In the genomic region with DNA sequence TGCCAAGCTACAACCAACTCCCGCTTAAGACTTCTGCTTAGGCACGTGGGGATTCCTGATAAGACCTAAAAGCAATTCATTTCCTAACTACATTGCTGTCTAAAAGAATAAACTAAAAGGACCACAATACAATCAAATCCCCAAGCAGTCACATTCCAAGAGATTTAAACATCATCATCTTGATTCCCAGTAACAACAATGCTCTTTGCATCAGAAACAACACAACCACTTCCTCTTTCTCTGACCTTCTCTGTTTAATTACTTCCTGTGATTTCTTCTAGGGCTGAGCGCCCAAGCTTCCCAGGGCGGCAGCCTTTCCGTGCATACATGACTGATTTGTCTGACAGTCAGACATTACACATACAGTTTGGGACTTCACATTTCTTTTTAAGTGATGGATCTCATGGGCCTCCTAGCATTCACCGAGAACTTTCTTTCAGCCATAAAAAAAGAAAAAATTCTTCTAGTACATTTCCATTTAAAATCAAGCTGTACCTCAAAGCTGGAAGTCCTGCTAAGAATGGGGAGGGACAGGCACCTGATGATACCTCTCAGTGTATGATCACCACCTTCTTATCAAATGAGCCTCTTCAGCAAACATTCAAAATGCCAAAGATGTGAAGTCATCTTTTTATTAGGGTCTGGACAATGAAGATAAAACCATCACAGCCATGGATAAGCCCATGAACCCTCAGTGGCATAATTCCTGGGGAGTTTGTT, we compare ENCODE assay signal across 8 cellular contexts. TPM values are rescaled to one million over a fixed set of nuclear protein-coding genes. Genes with fewer than 3 reads are reported as not detected.
A peak's percentile ranks its signal among the peaks of the same experiment; 100 is the strongest.
DNase-seq lines count a peak whose midpoint lies in the region; ATAC-seq and TF ChIP-seq lines count a peak whose summit lies in the region.

No MANE protein-coding gene starts in this region.

- H4K12ac ChIP-seq in trophoblast cell (ENCODE audit: low read depth, low read length): no peak overlapping the region

- peak; percentile 57 for DNase-seq in GM10248 (ENCODE audit: extremely low spot score)
- DNase-seq in HCT116 (ENCODE audit: low read depth, low spot score): no peak
- DNase-seq in NCI-H69 (lab: John Stamatoyannopoulos, UW): peak; percentile 1
- peak; percentile 90 for DNase-seq in dermis blood vessel endothelial cell
- DNase-seq in omental fat pad (ENCODE audit: low spot score): no peak
- no peak for DNase-seq in dorsolateral prefrontal cortex
- no peak for DNase-seq in NCI-H774 (lab: John Stamatoyannopoulos, UW)
- DNase-seq in trophoblast cell: no peak

- H3K18ac ChIP-seq in trophoblast cell (ENCODE audit: low read length): no peak overlapping the region

- intact Hi-C loops in HCT116 (cut with micrococcal nuclease) (no loop called here), dorsolateral prefrontal cortex (cut with DNase I) (no loop called here)

- H2AFZ ChIP-seq in HCT116 (ENCODE audit: low read depth, low read length, poor library complexity, severe bottlenecking) (no peak overlapping the region), trophoblast cell (ENCODE audit: insufficient read depth, low read length, poor library complexity) (no peak overlapping the region)

- H2BK5ac ChIP-seq in trophoblast cell (ENCODE audit: low read depth, low read length, poor library complexity): no peak overlapping the region

- CTCF ChIA-PET in GM10248 (lab: Yijun Ruan, JAX) (interaction anchor here (1.0 to 1.4 kb wide), 3 partner anchors 10 to 155 kb away, joined by 3 to 4 read pairs (median 3); no protein-coding TSS in a partner anchor), HCT116 (lab: Charles Lee) (no interaction called here)

- H3K9me2 ChIP-seq in HCT116 (ENCODE audit: insufficient read depth): no peaks in the 10 kb centered on the region

- peaks cover 8% of the 10 kb centered on the region; the same call in 1 of the 2 replicates for H4K20me1 ChIP-seq in HCT116 (ENCODE audit: insufficient read depth)

- WGBS in trophoblast cell (ENCODE audit: extremely low coverage, insufficient coverage, insufficient read length): no CpG with 5 or more reads among the region's 6 CpGs

- no peak overlapping the region for H3K14ac ChIP-seq in trophoblast cell (ENCODE audit: low read length)

- H3K27me3 ChIP-seq in HCT116 (ENCODE audit: insufficient read depth, low read length): no peaks in the 10 kb centered on the region
- H3K27me3 ChIP-seq in dorsolateral prefrontal cortex: no peaks in the 10 kb centered on the region
- H3K27me3 ChIP-seq in trophoblast cell (ENCODE audit: insufficient read depth, low read length): no peaks in the 10 kb centered on the region

- no peak for TF ChIP-seq RAD21 in HCT116 (IDR thresholded peaks at IDR 0.05; ENCODE audit: low read depth)

- peaks cover 48 to 49% of the 10 kb centered on the region in 2 experiments for H3K4me1 ChIP-seq in HCT116 (ENCODE audit: control insufficient read depth in 1 of 2, insufficient read depth in 2 of 2, low read length in 2 of 2)
- H3K4me1 ChIP-seq in trophoblast cell (ENCODE audit: control insufficient read depth in 1 of 2, insufficient read depth in 2 of 2, low read length in 2 of 2): no peaks in the 10 kb centered on the region

- TF ChIP-seq CTCF in GM10248 (IDR thresholded peaks at IDR 0.05; ENCODE audit: control extremely low read depth, extremely low read depth, low read depth, missing control alignments) (no peak), HCT116 (IDR thresholded peaks at IDR 0.05 in 2 of 3, conservative IDR thresholded peaks at IDR 0.05 in 1 of 3; ENCODE audit: borderline replicate concordance in 1 of 3, insufficient read depth in 1 of 3, low read depth in 2 of 3, low read length in 2 of 3) (no peak), omental fat pad (IDR thresholded peaks at IDR 0.05) (no peak), dorsolateral prefrontal cortex (IDR thresholded peaks at IDR 0.05 in 54 of 56, conservative IDR thresholded peaks at IDR 0.05 in 2 of 56; ENCODE audit: low read depth in 1 of 56, partially characterized antibody in 56 of 56) (no peak)

- ATAC-seq in HCT116 (peak; percentile 71), omental fat pad (ENCODE audit: low FRiP score) (peak; percentile 51)

- H3K9me3 ChIP-seq in HCT116 (ENCODE audit: control insufficient read depth in 1 of 2, insufficient read depth in 1 of 2, low read depth in 1 of 2, low read length in 2 of 2) (no peaks in the 10 kb centered on the region), trophoblast cell (ENCODE audit: insufficient read depth, low read depth, low read length) (no peaks in the 10 kb centered on the region)

- no peak overlapping the region for H4K91ac ChIP-seq in trophoblast cell (ENCODE audit: low read depth, low read length)

- H2BK120ac ChIP-seq in trophoblast cell (ENCODE audit: insufficient read depth, low read length, poor library complexity): no peak overlapping the region

- peaks cover 100% of the 10 kb centered on the region for H3K79me2 ChIP-seq in HCT116 (ENCODE audit: insufficient read depth, low read length)
- no peaks in the 10 kb centered on the region for H3K79me2 ChIP-seq in trophoblast cell (ENCODE audit: control insufficient read depth, insufficient read depth, low read length, poor library complexity)

- no peaks in the 10 kb centered on the region for H3K79me1 ChIP-seq in trophoblast cell (ENCODE audit: low read length)

- H2BK12ac ChIP-seq in trophoblast cell (ENCODE audit: low read length): no peak overlapping the region

- H3K23ac ChIP-seq in trophoblast cell (ENCODE audit: low read length): no peak overlapping the region

- no TSS peak for BruUV-seq in HCT116 (replicated peaks; lab: Mats Ljungman, UMichigan)

- H3K4me2 ChIP-seq in HCT116 (ENCODE audit: low read length) (peak overlapping the region; percentile 39), trophoblast cell (ENCODE audit: low read length) (no peak overlapping the region)

- H3K9ac ChIP-seq in HCT116 (ENCODE audit: low read length) (no peak overlapping the region), trophoblast cell (ENCODE audit: low read length) (no peak overlapping the region)

- no peak overlapping the region for H4K8ac ChIP-seq in trophoblast cell (ENCODE audit: low read depth, low read length)

- no peaks in the 10 kb centered on the region for H3K36me3 ChIP-seq in HCT116 (ENCODE audit: control insufficient read depth in 1 of 2, insufficient read depth in 2 of 2, low read length in 2 of 2)
- no peaks in the 10 kb centered on the region for H3K36me3 ChIP-seq in trophoblast cell (ENCODE audit: control insufficient read depth in 1 of 2, insufficient read depth in 2 of 2, low read length in 2 of 2)

- H3K4ac ChIP-seq in trophoblast cell (ENCODE audit: low read depth, low read length): no peak overlapping the region

- H2AK5ac ChIP-seq in trophoblast cell (ENCODE audit: low read length): no peak overlapping the region

- POLR2A ChIA-PET in GM10248 (lab: Yijun Ruan, JAX): no interaction called here
- POLR2A ChIA-PET in HCT116 (lab: Charles Lee): no interaction called here

- no peak for TF ChIP-seq POLR2A in HCT116 (IDR thresholded peaks at IDR 0.05; ENCODE audit: borderline replicate concordance, extremely low read depth, insufficient read depth, insufficient read length)

- RAD21 ChIA-PET in HCT116 (lab: Charles Lee; ENCODE audit: low non-redundant PET in 1 of 2, low total read pairs in 2 of 2, uncharacterized antibody in 2 of 2, unreplicated experiment in 2 of 2): no interaction called here

- H3K4me3 ChIP-seq in HCT116 (replicated peaks in 1 of 2; ENCODE audit: low read depth in 1 of 2, low read length in 2 of 2) (no peak overlapping the region), dorsolateral prefrontal cortex (no peak overlapping the region), trophoblast cell (ENCODE audit: low read depth, low read length) (no peak overlapping the region)

- H3K27ac ChIP-seq in HCT116 (ENCODE audit: low read depth, low read length) (peak overlapping the region; percentile 27; the same call in 1 of the 2 replicates), dorsolateral prefrontal cortex (peak overlapping the region in 3 of 59 donors; percentile 11 to 38 (median 18)), trophoblast cell (ENCODE audit: low read depth, low read length) (no peak overlapping the region)

TF ChIP-seq in HCT116, 20 proteins besides CTCF, POLR2A, EP300 and RAD21:
- TF ChIP-seq ELF1 (IDR thresholded peaks at IDR 0.05; ENCODE audit: borderline replicate concordance, low read depth) (no peak), ZNF274 (IDR thresholded peaks at IDR 0.05; ENCODE audit: low read depth, low read length) (no peak), EZH2phosphoT487 (IDR thresholded peaks at IDR 0.05; ENCODE audit: borderline replicate concordance) (no peak)
- TF ChIP-seq, protein P1, sequence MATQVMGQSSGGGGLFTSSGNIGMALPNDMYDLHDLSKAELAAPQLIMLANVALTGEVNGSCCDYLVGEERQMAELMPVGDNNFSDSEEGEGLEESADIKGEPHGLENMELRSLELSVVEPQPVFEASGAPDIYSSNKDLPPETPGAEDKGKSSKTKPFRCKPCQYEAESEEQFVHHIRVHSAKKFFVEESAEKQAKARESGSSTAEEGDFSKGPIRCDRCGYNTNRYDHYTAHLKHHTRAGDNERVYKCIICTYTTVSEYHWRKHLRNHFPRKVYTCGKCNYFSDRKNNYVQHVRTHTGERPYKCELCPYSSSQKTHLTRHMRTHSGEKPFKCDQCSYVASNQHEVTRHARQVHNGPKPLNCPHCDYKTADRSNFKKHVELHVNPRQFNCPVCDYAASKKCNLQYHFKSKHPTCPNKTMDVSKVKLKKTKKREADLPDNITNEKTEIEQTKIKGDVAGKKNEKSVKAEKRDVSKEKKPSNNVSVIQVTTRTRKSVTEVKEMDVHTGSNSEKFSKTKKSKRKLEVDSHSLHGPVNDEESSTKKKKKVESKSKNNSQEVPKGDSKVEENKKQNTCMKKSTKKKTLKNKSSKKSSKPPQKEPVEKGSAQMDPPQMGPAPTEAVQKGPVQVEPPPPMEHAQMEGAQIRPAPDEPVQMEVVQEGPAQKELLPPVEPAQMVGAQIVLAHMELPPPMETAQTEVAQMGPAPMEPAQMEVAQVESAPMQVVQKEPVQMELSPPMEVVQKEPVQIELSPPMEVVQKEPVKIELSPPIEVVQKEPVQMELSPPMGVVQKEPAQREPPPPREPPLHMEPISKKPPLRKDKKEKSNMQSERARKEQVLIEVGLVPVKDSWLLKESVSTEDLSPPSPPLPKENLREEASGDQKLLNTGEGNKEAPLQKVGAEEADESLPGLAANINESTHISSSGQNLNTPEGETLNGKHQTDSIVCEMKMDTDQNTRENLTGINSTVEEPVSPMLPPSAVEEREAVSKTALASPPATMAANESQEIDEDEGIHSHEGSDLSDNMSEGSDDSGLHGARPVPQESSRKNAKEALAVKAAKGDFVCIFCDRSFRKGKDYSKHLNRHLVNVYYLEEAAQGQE (IDR thresholded peaks at IDR 0.05; ENCODE audit: low read depth): no peak

RNA-seq across cellular contexts. Expression of a gene that starts 11.5 kb away (rescaled TPM):
- 62.6 TPM for total RNA-seq in HCT116 (2021; ENCODE audit: unreplicated experiment)
- 33.2 and 33.7 TPM in 2 replicates for polyA plus RNA-seq in HCT116 (2012)
- total RNA-seq in dermis blood vessel endothelial cell: 2.2 and 4.8 TPM in 2 replicates
- 10 to 100 TPM; 22.9 to 45.4 (median 26.6) TPM for total RNA-seq in omental fat pad
- 10 to 100 TPM; 28.2 to 82.4 (median 50.7) TPM for total RNA-seq in dorsolateral prefrontal cortex
- polyA plus RNA-seq in trophoblast cell (2013): 12.0 and 12.8 TPM in 2 replicates

Comparison
In these comparisons a context has a peak if more than half of its experiments do, and no peak if none do; other contexts are left out.
1. DNase-seq: peak in GM10248 (single experiment), NCI-H69 (single experiment) and dermis blood vessel endothelial cell (single experiment); none in HCT116 (single experiment), omental fat pad (single experiment), dorsolateral prefrontal cortex (0 of 10), NCI-H774 (single experiment) and trophoblast cell (0 of 2).